ENCODE assay signal across 1 cellular context in the genomic region with DNA sequence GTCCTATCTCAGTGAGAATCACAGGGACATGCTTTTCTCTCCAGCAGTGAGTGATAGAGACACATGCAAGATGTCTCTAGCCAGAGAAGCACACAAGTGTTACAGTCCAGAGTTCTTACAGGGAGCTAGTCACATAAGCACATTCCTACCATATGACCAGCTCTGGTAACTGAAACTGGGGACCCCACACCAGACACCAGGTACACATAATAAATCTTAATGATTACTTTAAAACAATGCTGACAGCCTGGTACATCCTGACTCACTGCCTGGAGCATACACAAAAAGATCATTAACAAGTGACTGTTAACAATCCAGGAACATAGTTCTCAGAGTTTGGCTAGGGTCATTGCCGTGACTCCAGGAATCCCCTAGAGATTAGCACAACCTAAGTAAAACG.
TF ChIP-seq lines count a peak whose summit lies in the region.

No MANE protein-coding gene starts in this region.

TF ChIP-seq in SK-N-SH, 30 proteins besides CTCF, POLR2A, EP300 and RAD21 (continued from another document):
- TF ChIP-seq ZBTB33 (IDR thresholded peaks at IDR 0.05; ENCODE audit: borderline replicate concordance, low read depth) (no peak), JUND (IDR thresholded peaks at IDR 0.05) (0 out of 2 replicates have a peak, but pooled peaks have one; percentile 28), FOSL2 (IDR thresholded peaks at IDR 0.05; ENCODE audit: borderline replicate concordance, low read depth) (peak; percentile 12; the same call in 1 of the 2 replicates)
